In genomic region chrX:14875624-14876023, GRCh38 we compare ENCODE assay signal across 19 cellular contexts. TPM values are rescaled to one million over a fixed set of nuclear protein-coding genes. Genes with fewer than 3 reads are reported as not detected.
DNase-seq lines count a peak whose midpoint lies in the region; ATAC-seq and TF ChIP-seq lines count a peak whose summit lies in the region.
"Had no signal": no experiment of that assay in that cellular context is flagged by ENCODE, and none has a peak within 500 bp of the region (broad histone marks: within the 10 kb centered on the region; RNA-seq: fewer than 3 reads in every experiment).

No MANE protein-coding gene starts in this region.

- no peaks in the 10 kb centered on the region for H3K36me3 ChIP-seq in CD8-positive, alpha-beta T cell (ENCODE audit: insufficient read depth, low read length)

- no peaks in the 10 kb centered on the region for H3K27me3 ChIP-seq in CD8-positive, alpha-beta T cell (ENCODE audit: insufficient read depth, low read length)

- H3K27me3 Mint-ChIP-seq in CD8-positive, alpha-beta T cell (ENCODE audit: low read depth) = no peaks in the 10 kb centered on the region
- no peaks in the 10 kb centered on the region for H3K27me3 Mint-ChIP-seq in activated T-helper 1 cell treated with anti-CD3 and anti-CD28 coated beads, Interleukin-12 subunit alpha, Interleukin-12 subunit beta, Interleukin-2, Interleukin-4 antibody, amounts not matched to agents 30 ng/mL and 10 ng/mL and 1 ng/mL, durations not matched to agents 14 hours and 24 hours and 36 hours (ENCODE audit: insufficient read depth)
- H3K27me3 Mint-ChIP-seq in neural crest cell (ENCODE audit: low read depth) = no peaks in the 10 kb centered on the region
- H3K27me3 Mint-ChIP-seq in stimulated activated naive B cell treated with anti-CD40 and anti-IgM and Interleukin-4, amounts not matched to agents 10 μg/mL and 1 μg/mL and 100 μg/mL, for 72 hours = no peaks in the 10 kb centered on the region
- H3K27me3 Mint-ChIP-seq: CD8-positive, alpha-beta memory T cell had no signal

- H3K9me3 ChIP-seq in CD8-positive, alpha-beta T cell (ENCODE audit: low read length) = no peaks in the 10 kb centered on the region

- no peak for ATAC-seq in CD8-positive, alpha-beta T cell
- ATAC-seq in GM21576 (IDR thresholded peaks at IDR 0.05; ENCODE audit: unreplicated experiment) = no peak
- no peak for ATAC-seq in stimulated activated naive B cell treated with anti-CD40 and anti-IgM and Interleukin-4, amounts not matched to agents 10 μg/mL and 1 μg/mL and 100 μg/mL, for 72 hours (replicated peaks)
- ATAC-seq: HCT116 had no signal

- peaks cover 9% of the 10 kb centered on the region for H3K4me1 ChIP-seq in CD8-positive, alpha-beta T cell (ENCODE audit: insufficient read depth, low read length)

- POLR2A ChIA-PET in CD8-positive, alpha-beta T cell (lab: Charles Lee) = no interaction called here

- TF ChIP-seq CTCF in CD8-positive, alpha-beta T cell (IDR thresholded peaks at IDR 0.05) = no peak
- no peak for TF ChIP-seq CTCF in neural crest cell (conservative IDR thresholded peaks at IDR 0.05)

- peaks cover 9% of the 10 kb centered on the region for H3K36me3 Mint-ChIP-seq in CD8-positive, alpha-beta T cell
- peaks cover 5% of the 10 kb centered on the region for H3K36me3 Mint-ChIP-seq in activated T-helper 1 cell treated with anti-CD3 and anti-CD28 coated beads, Interleukin-12 subunit alpha, Interleukin-12 subunit beta, Interleukin-2, Interleukin-4 antibody, amounts not matched to agents 30 ng/mL and 10 ng/mL and 1 ng/mL, durations not matched to agents 14 hours and 24 hours and 36 hours (ENCODE audit: low read depth)
- peaks cover 7% of the 10 kb centered on the region for H3K36me3 Mint-ChIP-seq in neural crest cell (ENCODE audit: low read depth)
- H3K36me3 Mint-ChIP-seq in stimulated activated naive B cell treated with anti-CD40 and anti-IgM and Interleukin-4, amounts not matched to agents 10 μg/mL and 1 μg/mL and 100 μg/mL, for 72 hours = peaks cover 1 to 9% of the 10 kb centered on the region in 2 donors

- no peak overlapping the region for H3K27ac ChIP-seq in CD8-positive, alpha-beta T cell (ENCODE audit: low read depth, low read length)
- H3K27ac ChIP-seq: PC-9 had no signal

- no peaks in the 10 kb centered on the region for H3K9me3 Mint-ChIP-seq in CD8-positive, alpha-beta T cell
- H3K9me3 Mint-ChIP-seq in activated T-helper 1 cell treated with anti-CD3 and anti-CD28 coated beads, Interleukin-12 subunit alpha, Interleukin-12 subunit beta, Interleukin-2, Interleukin-4 antibody, amounts not matched to agents 30 ng/mL and 10 ng/mL and 1 ng/mL, durations not matched to agents 14 hours and 24 hours and 36 hours = no peaks in the 10 kb centered on the region
- peaks cover 3% of the 10 kb centered on the region for H3K9me3 Mint-ChIP-seq in neural crest cell
- no peaks in the 10 kb centered on the region for H3K9me3 Mint-ChIP-seq in stimulated activated naive B cell treated with anti-CD40 and anti-IgM and Interleukin-4, amounts not matched to agents 10 μg/mL and 1 μg/mL and 100 μg/mL, for 72 hours
- H3K9me3 Mint-ChIP-seq: CD8-positive, alpha-beta memory T cell had no signal

- H3K4me3 Mint-ChIP-seq in CD8-positive, alpha-beta T cell = no peak overlapping the region
- H3K4me3 Mint-ChIP-seq in activated T-helper 1 cell treated with anti-CD3 and anti-CD28 coated beads, Interleukin-12 subunit alpha, Interleukin-12 subunit beta, Interleukin-2, Interleukin-4 antibody, amounts not matched to agents 30 ng/mL and 10 ng/mL and 1 ng/mL, durations not matched to agents 14 hours and 24 hours and 36 hours = no peak overlapping the region
- peak overlapping the region; percentile 49 for H3K4me3 Mint-ChIP-seq in neural crest cell
- H3K4me3 Mint-ChIP-seq in stimulated activated naive B cell treated with anti-CD40 and anti-IgM and Interleukin-4, amounts not matched to agents 10 μg/mL and 1 μg/mL and 100 μg/mL, for 72 hours = no peak overlapping the region

- intact Hi-C loops in CD8-positive, alpha-beta T cell (cut with DNase I, micrococcal nuclease) = loop anchor here (5.0 to 10.0 kb wide), 5 partner anchors 289 to 1999 kb away; partner anchors contain the start of genes RBBP7 (in 1 of the 2), TCEANC (in 1 of the 2) and TXLNG (in 1 of the 2)
- intact Hi-C loops in activated T-helper 1 cell treated with anti-CD3 and anti-CD28 coated beads, Interleukin-12 subunit alpha, Interleukin-12 subunit beta, Interleukin-2, Interleukin-4 antibody, amounts not matched to agents 30 ng/mL and 10 ng/mL and 1 ng/mL, durations not matched to agents 14 hours and 24 hours and 36 hours (cut with micrococcal nuclease) = loop anchor here (5.0 to 10.0 kb wide), 3 partner anchors 369 to 1839 kb away; partner anchors contain the start of genes CTPS2 and SYAP1

- no peak overlapping the region for H3K4me3 ChIP-seq in CD8-positive, alpha-beta T cell (ENCODE audit: low read depth, low read length)
- H3K4me3 ChIP-seq: PC-9 had no signal

- H3K4me1 Mint-ChIP-seq in CD8-positive, alpha-beta T cell (ENCODE audit: low read depth) = peaks cover 26% of the 10 kb centered on the region
- peaks cover 5% of the 10 kb centered on the region for H3K4me1 Mint-ChIP-seq in activated T-helper 1 cell treated with anti-CD3 and anti-CD28 coated beads, Interleukin-12 subunit alpha, Interleukin-12 subunit beta, Interleukin-2, Interleukin-4 antibody, amounts not matched to agents 30 ng/mL and 10 ng/mL and 1 ng/mL, durations not matched to agents 14 hours and 24 hours and 36 hours (ENCODE audit: low read depth)
- peaks cover 23% of the 10 kb centered on the region for H3K4me1 Mint-ChIP-seq in neural crest cell
- peaks cover 2 to 5% of the 10 kb centered on the region in 2 donors for H3K4me1 Mint-ChIP-seq in stimulated activated naive B cell treated with anti-CD40 and anti-IgM and Interleukin-4, amounts not matched to agents 10 μg/mL and 1 μg/mL and 100 μg/mL, for 72 hours

- CTCF ChIA-PET in CD8-positive, alpha-beta T cell (lab: Charles Lee) = no interaction called here

- peak overlapping the region; percentile 23 for H3K27ac Mint-ChIP-seq in CD8-positive, alpha-beta T cell
- peak overlapping the region; percentile 14 for H3K27ac Mint-ChIP-seq in activated T-helper 1 cell treated with anti-CD3 and anti-CD28 coated beads, Interleukin-12 subunit alpha, Interleukin-12 subunit beta, Interleukin-2, Interleukin-4 antibody, amounts not matched to agents 30 ng/mL and 10 ng/mL and 1 ng/mL, durations not matched to agents 14 hours and 24 hours and 36 hours
- H3K27ac Mint-ChIP-seq in neural crest cell (ENCODE audit: unreplicated experiment) = no peak overlapping the region
- no peak overlapping the region for H3K27ac Mint-ChIP-seq in stimulated activated naive B cell treated with anti-CD40 and anti-IgM and Interleukin-4, amounts not matched to agents 10 μg/mL and 1 μg/mL and 100 μg/mL, for 72 hours

- no peak for DNase-seq in CD8-positive, alpha-beta T cell
- DNase-seq in NCI-H1417 (lab: John Stamatoyannopoulos, UW) (peak in 2 of 3 experiments; percentile 24 to 76), neural crest cell (ENCODE audit: low read depth, low spot score) (no peak), DMS 273 (lab: John Stamatoyannopoulos, UW; ENCODE audit: unreplicated experiment) (no peak), ureter (ENCODE audit: low spot score) (no peak)
- no peak for DNase-seq in activated T-helper 1 cell treated with anti-CD3 and anti-CD28 coated beads, Interleukin-12 subunit alpha, Interleukin-12 subunit beta, Interleukin-2, Interleukin-4 antibody, amounts not matched to agents 30 ng/mL and 10 ng/mL and 1 ng/mL, durations not matched to agents 14 hours and 24 hours and 36 hours (ENCODE audit: low spot score)
- DNase-seq in stimulated activated naive B cell treated with anti-CD40 and anti-IgM and Interleukin-4, amounts not matched to agents 10 μg/mL and 1 μg/mL and 100 μg/mL, for 72 hours = no peak
- DNase-seq: ACHN; CD8-positive, alpha-beta memory T cell; DMS153; KBM-7; NCI-H1092; NCI-H1694 treated with DMSO at 0.1 percent for 48 hours; NCI-H2171; NCI-H510A treated with DMSO at 0.1 percent for 48 hours; NK-92 treated with Interleukin-12 subunit alpha and Interleukin-12 subunit beta, amount 100 ng/mL, for 24 hours; PC-9 had no signal

RNA-seq across cellular contexts. Expression of gene MOSPD2, which starts 2.4 kb away (rescaled TPM):
- 1 to 10 TPM; 4.2 to 4.6 TPM for total RNA-seq in CD8-positive, alpha-beta T cell
- total RNA-seq in activated T-helper 1 cell treated with anti-CD3 and anti-CD28 coated beads, Interleukin-12 subunit alpha, Interleukin-12 subunit beta, Interleukin-2, Interleukin-4 antibody, amounts not matched to agents 30 ng/mL and 10 ng/mL and 1 ng/mL, durations not matched to agents 14 hours and 24 hours and 36 hours = 14.3 and 15.1 TPM in 2 replicates
- 10.2 and 11.5 TPM in 2 replicates for total RNA-seq in neural crest cell
- 25.2 TPM for total RNA-seq in ureter

RNA-seq across cellular contexts. Expression of gene FANCB, which starts 2.8 kb away (rescaled TPM):
- 1 to 10 TPM; 2.5 to 3.1 TPM for total RNA-seq in CD8-positive, alpha-beta T cell
- 17.0 and 18.8 TPM in 2 replicates for total RNA-seq in activated T-helper 1 cell treated with anti-CD3 and anti-CD28 coated beads, Interleukin-12 subunit alpha, Interleukin-12 subunit beta, Interleukin-2, Interleukin-4 antibody, amounts not matched to agents 30 ng/mL and 10 ng/mL and 1 ng/mL, durations not matched to agents 14 hours and 24 hours and 36 hours
- total RNA-seq in neural crest cell (16.1 and 19.5 TPM in 2 replicates), ureter (1.8 TPM)

Comparison
In these comparisons a context has a peak if more than half of its experiments do, and no peak if none do; other contexts are left out.
1. DNase-seq: peak in NCI-H1417 (2 of 3); none in CD8-positive, alpha-beta T cell (0 of 7), activated T-helper 1 cell treated with anti-CD3 and anti-CD28 coated beads, Interleukin-12 subunit alpha, Interleukin-12 subunit beta, Interleukin-2, Interleukin-4 antibody, amounts not matched to agents 30 ng/mL and 10 ng/mL and 1 ng/mL, durations not matched to agents 14 hours and 24 hours and 36 hours (single experiment), neural crest cell (single experiment), DMS 273 (single experiment), ureter (single experiment) and stimulated activated naive B cell treated with anti-CD40 and anti-IgM and Interleukin-4, amounts not matched to agents 10 μg/mL and 1 μg/mL and 100 μg/mL, for 72 hours (single experiment).
2. H3K27ac Mint-ChIP-seq: peak in CD8-positive, alpha-beta T cell (single experiment) and activated T-helper 1 cell treated with anti-CD3 and anti-CD28 coated beads, Interleukin-12 subunit alpha, Interleukin-12 subunit beta, Interleukin-2, Interleukin-4 antibody, amounts not matched to agents 30 ng/mL and 10 ng/mL and 1 ng/mL, durations not matched to agents 14 hours and 24 hours and 36 hours (single experiment); none in neural crest cell (single experiment) and stimulated activated naive B cell treated with anti-CD40 and anti-IgM and Interleukin-4, amounts not matched to agents 10 μg/mL and 1 μg/mL and 100 μg/mL, for 72 hours (single experiment).